ENCODE assay signal across 15 cellular contexts in genomic region chr16:30983289-30983889, GRCh38.
"Had no signal": no experiment of that assay in that cellular context is flagged by ENCODE, and none has a peak within 500 bp of the region (broad histone marks: within the 10 kb centered on the region; RNA-seq: fewer than 3 reads in every experiment).

No MANE protein-coding gene starts in this region.

- H3K27me3 ChIP-seq: dorsolateral prefrontal cortex had no signal

- H3K9me3 ChIP-seq: mucosa of descending colon had no signal

- FAIRE-seq: islet of Langerhans had no signal

- ATAC-seq: activated CD4-positive, CD25-positive, alpha-beta regulatory T cell treated with anti-CD3 and anti-CD28 coated beads, Interleukin-2, amount 50 U/mL, for 24 hours; left colon; mucosa of descending colon; naive thymus-derived CD4-positive, alpha-beta T cell had no signal

- DNase-seq: activated CD4-positive, alpha-beta T cell treated with anti-CD3 and anti-CD28 coated beads, Interleukin-2, amount 50 U/mL, for 1 hour; activated CD8-positive, alpha-beta memory T cell treated with anti-CD3 and anti-CD28 coated beads for 24 hours; anterior cingulate cortex; dorsolateral prefrontal cortex; erythroblast; left colon; mucosa of descending colon; naive thymus-derived CD4-positive, alpha-beta T cell; retina; stimulated activated CD4-positive, alpha-beta T cell treated with anti-CD3 and anti-CD28 coated beads, Interleukin-2, amount 100 ng/mL, for 48 hours; stimulated activated naive CD4-positive, alpha-beta T cell treated with Interleukin-2 at 50 U/mL for 16 hours; T-helper 9 cell had no signal

- H3K4me3 ChIP-seq: dorsolateral prefrontal cortex, lung, mucosa of descending colon had no signal
